Comparison of ENCODE assay signal across 1 cellular context in the genomic region with DNA sequence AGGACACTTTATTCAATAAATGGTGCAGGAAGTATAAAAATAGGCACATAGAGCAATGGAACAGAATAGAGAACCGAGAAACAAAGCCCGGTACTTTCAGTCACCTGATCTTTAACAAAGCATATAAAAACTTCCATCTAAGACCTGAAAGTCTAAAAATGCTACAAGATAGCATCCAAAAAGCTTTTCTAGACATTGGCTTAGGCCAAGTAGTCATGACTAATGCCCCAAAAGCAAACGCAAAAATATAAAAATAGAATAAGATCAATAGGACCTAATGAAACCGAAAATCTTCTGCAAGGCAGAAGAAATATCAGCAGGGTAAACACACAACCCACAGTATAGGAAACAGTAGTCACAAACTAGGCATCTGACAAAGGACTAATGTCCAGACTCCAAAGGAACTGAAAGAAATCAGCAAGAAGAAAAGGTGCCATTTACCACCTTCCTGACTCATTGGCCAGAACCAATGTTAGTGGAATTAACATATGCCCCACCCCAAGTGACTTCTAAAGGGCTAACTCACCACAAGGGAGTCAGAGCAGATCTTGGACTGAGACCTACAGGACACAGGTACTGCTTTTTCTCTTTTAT.
TF ChIP-seq lines count a peak whose summit lies in the region.

No MANE protein-coding gene starts in this region.

TF ChIP-seq in GM12878, 131 proteins besides CTCF, POLR2A, EP300 and RAD21 (continued from another document and continues in another):
- TF ChIP-seq, protein P1, sequence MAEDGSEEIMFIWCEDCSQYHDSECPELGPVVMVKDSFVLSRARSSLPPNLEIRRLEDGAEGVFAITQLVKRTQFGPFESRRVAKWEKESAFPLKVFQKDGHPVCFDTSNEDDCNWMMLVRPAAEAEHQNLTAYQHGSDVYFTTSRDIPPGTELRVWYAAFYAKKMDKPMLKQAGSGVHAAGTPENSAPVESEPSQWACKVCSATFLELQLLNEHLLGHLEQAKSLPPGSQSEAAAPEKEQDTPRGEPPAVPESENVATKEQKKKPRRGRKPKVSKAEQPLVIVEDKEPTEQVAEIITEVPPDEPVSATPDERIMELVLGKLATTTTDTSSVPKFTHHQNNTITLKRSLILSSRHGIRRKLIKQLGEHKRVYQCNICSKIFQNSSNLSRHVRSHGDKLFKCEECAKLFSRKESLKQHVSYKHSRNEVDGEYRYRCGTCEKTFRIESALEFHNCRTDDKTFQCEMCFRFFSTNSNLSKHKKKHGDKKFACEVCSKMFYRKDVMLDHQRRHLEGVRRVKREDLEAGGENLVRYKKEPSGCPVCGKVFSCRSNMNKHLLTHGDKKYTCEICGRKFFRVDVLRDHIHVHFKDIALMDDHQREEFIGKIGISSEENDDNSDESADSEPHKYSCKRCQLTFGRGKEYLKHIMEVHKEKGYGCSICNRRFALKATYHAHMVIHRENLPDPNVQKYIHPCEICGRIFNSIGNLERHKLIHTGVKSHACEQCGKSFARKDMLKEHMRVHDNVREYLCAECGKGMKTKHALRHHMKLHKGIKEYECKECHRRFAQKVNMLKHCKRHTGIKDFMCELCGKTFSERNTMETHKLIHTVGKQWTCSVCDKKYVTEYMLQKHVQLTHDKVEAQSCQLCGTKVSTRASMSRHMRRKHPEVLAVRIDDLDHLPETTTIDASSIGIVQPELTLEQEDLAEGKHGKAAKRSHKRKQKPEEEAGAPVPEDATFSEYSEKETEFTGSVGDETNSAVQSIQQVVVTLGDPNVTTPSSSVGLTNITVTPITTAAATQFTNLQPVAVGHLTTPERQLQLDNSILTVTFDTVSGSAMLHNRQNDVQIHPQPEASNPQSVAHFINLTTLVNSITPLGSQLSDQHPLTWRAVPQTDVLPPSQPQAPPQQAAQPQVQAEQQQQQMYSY (CRISPR knock-in tag; IDR thresholded peaks at IDR 0.05), result no peak
- 0 out of 2 replicates have a peak, but pooled peaks have one; percentile 18 for TF ChIP-seq SMARCA5 (IDR thresholded peaks at IDR 0.05)
- no peak for TF ChIP-seq CHD4 (IDR thresholded peaks at IDR 0.05)
- no peak for TF ChIP-seq SUZ12 (IDR thresholded peaks at IDR 0.05; ENCODE audit: unreplicated experiment)
- peak; percentile 91 for TF ChIP-seq NBN (IDR thresholded peaks at IDR 0.05)
- no peak for TF ChIP-seq SIN3A (IDR thresholded peaks at IDR 0.05; ENCODE audit: low read depth, low read length)
- TF ChIP-seq FOS (IDR thresholded peaks at IDR 0.05; ENCODE audit: borderline replicate concordance, extremely low read depth, insufficient read length), result no peak
- TF ChIP-seq SMAD5 (IDR thresholded peaks at IDR 0.05; ENCODE audit: low read depth), result no peak
- TF ChIP-seq, protein P2, sequence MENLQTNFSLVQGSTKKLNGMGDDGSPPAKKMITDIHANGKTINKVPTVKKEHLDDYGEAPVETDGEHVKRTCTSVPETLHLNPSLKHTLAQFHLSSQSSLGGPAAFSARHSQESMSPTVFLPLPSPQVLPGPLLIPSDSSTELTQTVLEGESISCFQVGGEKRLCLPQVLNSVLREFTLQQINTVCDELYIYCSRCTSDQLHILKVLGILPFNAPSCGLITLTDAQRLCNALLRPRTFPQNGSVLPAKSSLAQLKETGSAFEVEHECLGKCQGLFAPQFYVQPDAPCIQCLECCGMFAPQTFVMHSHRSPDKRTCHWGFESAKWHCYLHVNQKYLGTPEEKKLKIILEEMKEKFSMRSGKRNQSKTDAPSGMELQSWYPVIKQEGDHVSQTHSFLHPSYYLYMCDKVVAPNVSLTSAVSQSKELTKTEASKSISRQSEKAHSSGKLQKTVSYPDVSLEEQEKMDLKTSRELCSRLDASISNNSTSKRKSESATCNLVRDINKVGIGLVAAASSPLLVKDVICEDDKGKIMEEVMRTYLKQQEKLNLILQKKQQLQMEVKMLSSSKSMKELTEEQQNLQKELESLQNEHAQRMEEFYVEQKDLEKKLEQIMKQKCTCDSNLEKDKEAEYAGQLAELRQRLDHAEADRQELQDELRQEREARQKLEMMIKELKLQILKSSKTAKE (IDR thresholded peaks at IDR 0.05; ENCODE audit: low read depth, poor library complexity, severe bottlenecking), result peak; percentile 97
- peak; percentile 91 for TF ChIP-seq TCF7 (IDR thresholded peaks at IDR 0.05; ENCODE audit: borderline replicate concordance)
- no peak for TF ChIP-seq ZNF274 (IDR thresholded peaks at IDR 0.05; ENCODE audit: insufficient read depth, insufficient read length)
- TF ChIP-seq, protein P3, sequence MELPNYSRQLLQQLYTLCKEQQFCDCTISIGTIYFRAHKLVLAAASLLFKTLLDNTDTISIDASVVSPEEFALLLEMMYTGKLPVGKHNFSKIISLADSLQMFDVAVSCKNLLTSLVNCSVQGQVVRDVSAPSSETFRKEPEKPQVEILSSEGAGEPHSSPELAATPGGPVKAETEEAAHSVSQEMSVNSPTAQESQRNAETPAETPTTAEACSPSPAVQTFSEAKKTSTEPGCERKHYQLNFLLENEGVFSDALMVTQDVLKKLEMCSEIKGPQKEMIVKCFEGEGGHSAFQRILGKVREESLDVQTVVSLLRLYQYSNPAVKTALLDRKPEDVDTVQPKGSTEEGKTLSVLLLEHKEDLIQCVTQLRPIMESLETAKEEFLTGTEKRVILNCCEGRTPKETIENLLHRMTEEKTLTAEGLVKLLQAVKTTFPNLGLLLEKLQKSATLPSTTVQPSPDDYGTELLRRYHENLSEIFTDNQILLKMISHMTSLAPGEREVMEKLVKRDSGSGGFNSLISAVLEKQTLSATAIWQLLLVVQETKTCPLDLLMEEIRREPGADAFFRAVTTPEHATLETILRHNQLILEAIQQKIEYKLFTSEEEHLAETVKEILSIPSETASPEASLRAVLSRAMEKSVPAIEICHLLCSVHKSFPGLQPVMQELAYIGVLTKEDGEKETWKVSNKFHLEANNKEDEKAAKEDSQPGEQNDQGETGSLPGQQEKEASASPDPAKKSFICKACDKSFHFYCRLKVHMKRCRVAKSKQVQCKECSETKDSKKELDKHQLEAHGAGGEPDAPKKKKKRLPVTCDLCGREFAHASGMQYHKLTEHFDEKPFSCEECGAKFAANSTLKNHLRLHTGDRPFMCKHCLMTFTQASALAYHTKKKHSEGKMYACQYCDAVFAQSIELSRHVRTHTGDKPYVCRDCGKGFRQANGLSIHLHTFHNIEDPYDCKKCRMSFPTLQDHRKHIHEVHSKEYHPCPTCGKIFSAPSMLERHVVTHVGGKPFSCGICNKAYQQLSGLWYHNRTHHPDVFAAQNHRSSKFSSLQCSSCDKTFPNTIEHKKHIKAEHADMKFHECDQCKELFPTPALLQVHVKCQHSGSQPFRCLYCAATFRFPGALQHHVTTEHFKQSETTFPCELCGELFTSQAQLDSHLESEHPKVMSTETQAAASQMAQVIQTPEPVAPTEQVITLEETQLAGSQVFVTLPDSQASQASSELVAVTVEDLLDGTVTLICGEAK (IDR thresholded peaks at IDR 0.05; ENCODE audit: borderline replicate concordance), result no peak
- TF ChIP-seq EED (IDR thresholded peaks at IDR 0.05; ENCODE audit: low read depth), result peak; percentile 82
- TF ChIP-seq CEBPB (IDR thresholded peaks at IDR 0.05; ENCODE audit: borderline replicate concordance in 1 of 2, low read depth in 2 of 2, low read length in 2 of 2), result peak in 1 of 2 experiments; percentile 62; a peak in 1 of 4 replicates
- no peak for TF ChIP-seq CHD2 (IDR thresholded peaks at IDR 0.05; ENCODE audit: borderline replicate concordance, low read depth, low read length)
- peak; percentile 62; the same call in 1 of the 2 replicates for TF ChIP-seq TBL1XR1 (IDR thresholded peaks at IDR 0.05; ENCODE audit: low read depth, low read length)
- peak; percentile 97 for TF ChIP-seq MEF2A (IDR thresholded peaks at IDR 0.05; ENCODE audit: insufficient read depth, low read depth, low read length)
- no peak for TF ChIP-seq RB1 (IDR thresholded peaks at IDR 0.05; ENCODE audit: borderline replicate concordance)
- no peak for TF ChIP-seq STAT1 (conservative IDR thresholded peaks at IDR 0.05)
- TF ChIP-seq POLR2AphosphoS2 (IDR thresholded peaks at IDR 0.05; ENCODE audit: low read depth, low read length), result no peak
- TF ChIP-seq, protein P4, sequence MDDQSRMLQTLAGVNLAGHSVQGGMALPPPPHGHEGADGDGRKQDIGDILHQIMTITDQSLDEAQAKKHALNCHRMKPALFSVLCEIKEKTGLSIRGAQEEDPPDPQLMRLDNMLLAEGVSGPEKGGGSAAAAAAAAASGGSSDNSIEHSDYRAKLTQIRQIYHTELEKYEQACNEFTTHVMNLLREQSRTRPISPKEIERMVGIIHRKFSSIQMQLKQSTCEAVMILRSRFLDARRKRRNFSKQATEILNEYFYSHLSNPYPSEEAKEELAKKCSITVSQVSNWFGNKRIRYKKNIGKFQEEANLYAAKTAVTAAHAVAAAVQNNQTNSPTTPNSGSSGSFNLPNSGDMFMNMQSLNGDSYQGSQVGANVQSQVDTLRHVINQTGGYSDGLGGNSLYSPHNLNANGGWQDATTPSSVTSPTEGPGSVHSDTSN (IDR thresholded peaks at IDR 0.05; ENCODE audit: insufficient replicate concordance, low read depth, low read length), result no peak
- TF ChIP-seq KLF5 (IDR thresholded peaks at IDR 0.05; ENCODE audit: partially characterized antibody), result no peak
- TF ChIP-seq BCL11A (IDR thresholded peaks at IDR 0.05; ENCODE audit: low read depth, low read length), result no peak
- peak; percentile 81; the same call in 1 of the 2 replicates for TF ChIP-seq CREM (IDR thresholded peaks at IDR 0.05; ENCODE audit: low read depth)
- TF ChIP-seq GATAD2B (conservative IDR thresholded peaks at IDR 0.05; ENCODE audit: low read depth), result no peak; the same call in 1 of the 2 replicates
- TF ChIP-seq DPF2 (IDR thresholded peaks at IDR 0.05), result peak; percentile 67
- no peak for TF ChIP-seq YY1 (IDR thresholded peaks at IDR 0.05; ENCODE audit: low read depth, low read length)
- TF ChIP-seq IRF4 (IDR thresholded peaks at IDR 0.05; ENCODE audit: low read depth, low read length), result peak; percentile 63
- peak; percentile 91 to 93 for TF ChIP-seq BHLHE40 (IDR thresholded peaks at IDR 0.05; ENCODE audit: borderline replicate concordance in 1 of 2, low read depth in 2 of 2, low read length in 1 of 2)
- TF ChIP-seq, protein P5, sequence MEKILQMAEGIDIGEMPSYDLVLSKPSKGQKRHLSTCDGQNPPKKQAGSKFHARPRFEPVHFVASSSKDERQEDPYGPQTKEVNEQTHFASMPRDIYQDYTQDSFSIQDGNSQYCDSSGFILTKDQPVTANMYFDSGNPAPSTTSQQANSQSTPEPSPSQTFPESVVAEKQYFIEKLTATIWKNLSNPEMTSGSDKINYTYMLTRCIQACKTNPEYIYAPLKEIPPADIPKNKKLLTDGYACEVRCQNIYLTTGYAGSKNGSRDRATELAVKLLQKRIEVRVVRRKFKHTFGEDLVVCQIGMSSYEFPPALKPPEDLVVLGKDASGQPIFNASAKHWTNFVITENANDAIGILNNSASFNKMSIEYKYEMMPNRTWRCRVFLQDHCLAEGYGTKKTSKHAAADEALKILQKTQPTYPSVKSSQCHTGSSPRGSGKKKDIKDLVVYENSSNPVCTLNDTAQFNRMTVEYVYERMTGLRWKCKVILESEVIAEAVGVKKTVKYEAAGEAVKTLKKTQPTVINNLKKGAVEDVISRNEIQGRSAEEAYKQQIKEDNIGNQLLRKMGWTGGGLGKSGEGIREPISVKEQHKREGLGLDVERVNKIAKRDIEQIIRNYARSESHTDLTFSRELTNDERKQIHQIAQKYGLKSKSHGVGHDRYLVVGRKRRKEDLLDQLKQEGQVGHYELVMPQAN (conservative IDR thresholded peaks at IDR 0.05), result no peak
- TF ChIP-seq, protein P6, sequence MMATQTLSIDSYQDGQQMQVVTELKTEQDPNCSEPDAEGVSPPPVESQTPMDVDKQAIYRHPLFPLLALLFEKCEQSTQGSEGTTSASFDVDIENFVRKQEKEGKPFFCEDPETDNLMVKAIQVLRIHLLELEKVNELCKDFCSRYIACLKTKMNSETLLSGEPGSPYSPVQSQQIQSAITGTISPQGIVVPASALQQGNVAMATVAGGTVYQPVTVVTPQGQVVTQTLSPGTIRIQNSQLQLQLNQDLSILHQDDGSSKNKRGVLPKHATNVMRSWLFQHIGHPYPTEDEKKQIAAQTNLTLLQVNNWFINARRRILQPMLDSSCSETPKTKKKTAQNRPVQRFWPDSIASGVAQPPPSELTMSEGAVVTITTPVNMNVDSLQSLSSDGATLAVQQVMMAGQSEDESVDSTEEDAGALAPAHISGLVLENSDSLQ (IDR thresholded peaks at IDR 0.05), result 0 out of 2 replicates have a peak, but pooled peaks have one; percentile 19
- TF ChIP-seq RBBP5 (conservative IDR thresholded peaks at IDR 0.05), result no peak
- TF ChIP-seq STAT3 (IDR thresholded peaks at IDR 0.05; ENCODE audit: low read depth, low read length), result no peak
- TF ChIP-seq CBX3 (IDR thresholded peaks at IDR 0.05; ENCODE audit: borderline replicate concordance, low read depth), result no peak
- TF ChIP-seq BRCA1 (IDR thresholded peaks at IDR 0.05; ENCODE audit: low read depth, low read length), result no peak
- no peak for TF ChIP-seq RELA (IDR thresholded peaks at IDR 0.05; ENCODE audit: borderline replicate concordance, partially characterized antibody)
- TF ChIP-seq EGR1 (IDR thresholded peaks at IDR 0.05; ENCODE audit: borderline replicate concordance in 1 of 2, low read depth in 2 of 2, low read length in 2 of 2), result no peak
- no peak for TF ChIP-seq LARP7 (IDR thresholded peaks at IDR 0.05)
- no peak for TF ChIP-seq RCOR1 (conservative IDR thresholded peaks at IDR 0.05; ENCODE audit: low read depth, low read length)
- no peak for TF ChIP-seq ZNF207 (IDR thresholded peaks at IDR 0.05; ENCODE audit: borderline replicate concordance)
- no peak for TF ChIP-seq PAX8 (IDR thresholded peaks at IDR 0.05)
- TF ChIP-seq TCF12 (IDR thresholded peaks at IDR 0.05; ENCODE audit: low read depth, low read length), result no peak
- TF ChIP-seq ATF7 (IDR thresholded peaks at IDR 0.05; ENCODE audit: low read depth), result peak; percentile 76
- TF ChIP-seq RUNX3 (IDR thresholded peaks at IDR 0.05; ENCODE audit: low read length), result peak; percentile 90
- TF ChIP-seq EZH2 (IDR thresholded peaks at IDR 0.05; ENCODE audit: borderline replicate concordance, control insufficient read depth, low read depth, low read length), result no peak
- no peak for TF ChIP-seq FOXK2 (IDR thresholded peaks at IDR 0.05)
- TF ChIP-seq, protein P7, sequence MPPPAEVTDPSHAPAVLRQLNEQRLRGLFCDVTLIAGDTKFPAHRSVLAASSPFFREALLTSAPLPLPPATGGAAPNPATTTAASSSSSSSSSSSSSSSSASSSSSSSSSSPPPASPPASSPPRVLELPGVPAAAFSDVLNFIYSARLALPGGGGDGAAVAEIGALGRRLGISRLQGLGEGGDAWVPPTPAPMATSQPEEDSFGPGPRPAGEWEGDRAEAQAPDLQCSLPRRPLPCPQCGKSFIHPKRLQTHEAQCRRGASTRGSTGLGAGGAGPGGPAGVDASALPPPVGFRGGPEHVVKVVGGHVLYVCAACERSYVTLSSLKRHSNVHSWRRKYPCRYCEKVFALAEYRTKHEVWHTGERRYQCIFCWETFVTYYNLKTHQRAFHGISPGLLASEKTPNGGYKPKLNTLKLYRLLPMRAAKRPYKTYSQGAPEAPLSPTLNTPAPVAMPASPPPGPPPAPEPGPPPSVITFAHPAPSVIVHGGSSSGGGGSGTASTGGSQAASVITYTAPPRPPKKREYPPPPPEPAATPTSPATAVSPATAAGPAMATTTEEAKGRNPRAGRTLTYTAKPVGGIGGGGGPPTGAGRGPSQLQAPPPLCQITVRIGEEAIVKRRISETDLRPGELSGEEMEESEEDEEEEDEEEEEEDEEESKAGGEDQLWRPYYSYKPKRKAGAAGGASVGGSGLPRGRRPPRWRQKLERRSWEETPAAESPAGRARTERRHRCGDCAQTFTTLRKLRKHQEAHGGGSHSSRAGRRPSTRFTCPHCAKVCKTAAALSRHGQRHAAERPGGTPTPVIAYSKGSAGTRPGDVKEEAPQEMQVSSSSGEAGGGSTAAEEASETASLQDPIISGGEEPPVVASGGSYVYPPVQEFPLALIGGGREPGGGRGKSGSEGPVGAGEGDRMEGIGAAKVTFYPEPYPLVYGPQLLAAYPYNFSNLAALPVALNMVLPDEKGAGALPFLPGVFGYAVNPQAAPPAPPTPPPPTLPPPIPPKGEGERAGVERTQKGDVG (CRISPR knock-in tag; IDR thresholded peaks at IDR 0.05), result no peak
- 0 out of 2 replicates have a peak, but pooled peaks have one; percentile 61 for TF ChIP-seq POLR2AphosphoS5 (IDR thresholded peaks at IDR 0.05; ENCODE audit: low read length)
